Comparison of ENCODE assay signal across 9 cellular contexts in genomic region chr15:60573936-60574335, GRCh38.
A peak's percentile ranks its signal among the peaks of the same experiment; 100 is the strongest.
DNase-seq lines count a peak whose midpoint lies in the region; ATAC-seq and TF ChIP-seq lines count a peak whose summit lies in the region.
"Had no signal": no experiment of that assay in that cellular context is flagged by ENCODE, and none has a peak within 500 bp of the region (broad histone marks: within the 10 kb centered on the region; RNA-seq: fewer than 3 reads in every experiment).

No MANE protein-coding gene starts in this region.

- H3K27me3 ChIP-seq in effector memory CD4-positive, alpha-beta T cell (replicated peaks; ENCODE audit: control insufficient read depth, insufficient read depth, low read length, poor library complexity, severe bottlenecking): no peaks in the 10 kb centered on the region
- H3K27me3 ChIP-seq in MM.1S (replicated peaks; ENCODE audit: insufficient read depth, low read length): no peaks in the 10 kb centered on the region

- H3K27ac ChIP-seq in effector memory CD4-positive, alpha-beta T cell (ENCODE audit: insufficient read depth, low read length, poor library complexity, severe bottlenecking): peak overlapping the region; percentile 93
- H3K27ac ChIP-seq in MM.1S (ENCODE audit: low read length) (no peak overlapping the region), RWPE1 (no peak overlapping the region)

- H3K4me1 ChIP-seq in effector memory CD4-positive, alpha-beta T cell (ENCODE audit: control insufficient read depth, insufficient read depth, low read length, poor library complexity, severe bottlenecking): peaks cover 72% of the 10 kb centered on the region
- H3K4me1 ChIP-seq in MM.1S (ENCODE audit: low read length): peaks cover 9% of the 10 kb centered on the region

- H3K4me3 ChIP-seq in effector memory CD4-positive, alpha-beta T cell (ENCODE audit: insufficient read depth, low read depth, low read length, poor library complexity, severe bottlenecking): peak overlapping the region; percentile 6
- no peak overlapping the region for H3K4me3 ChIP-seq in MM.1S (ENCODE audit: low read length)

- no peaks in the 10 kb centered on the region for H3K9me3 ChIP-seq in effector memory CD4-positive, alpha-beta T cell (ENCODE audit: control insufficient read depth, low read length)
- H3K9me3 ChIP-seq in MM.1S (replicated peaks; ENCODE audit: insufficient read depth, low read length): no peaks in the 10 kb centered on the region

- H2AFZ ChIP-seq in MM.1S (ENCODE audit: low read length): no peak overlapping the region

- H3K36me3 ChIP-seq in effector memory CD4-positive, alpha-beta T cell (ENCODE audit: control insufficient read depth, insufficient read depth, low read length): peaks cover 5% of the 10 kb centered on the region
- H3K36me3 ChIP-seq in MM.1S (replicated peaks; ENCODE audit: insufficient read depth, low read length): no peaks in the 10 kb centered on the region

- no peaks in the 10 kb centered on the region for H4K20me1 ChIP-seq in MM.1S (ENCODE audit: insufficient read depth, low read length)

- TF ChIP-seq CTCF in MM.1S (IDR thresholded peaks at IDR 0.05; ENCODE audit: low read length) (no peak), RWPE1 (conservative IDR thresholded peaks at IDR 0.05; ENCODE audit: low read depth) (no peak)

- H3F3A ChIP-seq in MM.1S (ENCODE audit: insufficient read depth, low read length): 0 out of 2 replicates have a peak, but pooled peaks cover under 1% of the 10 kb centered on the region

- no peaks in the 10 kb centered on the region for H3K9me2 ChIP-seq in MM.1S (replicated peaks; ENCODE audit: insufficient read depth, low read length)

- H3K79me2 ChIP-seq in MM.1S (ENCODE audit: low read length): peaks cover 18% of the 10 kb centered on the region

- no peak overlapping the region for H3K4me2 ChIP-seq in MM.1S (ENCODE audit: low read depth, low read length)

- CTCF ChIA-PET in RWPE1 (lab: Yijun Ruan, JAX): no interaction called here

- peak; percentile 83 for ATAC-seq in GM18511 (IDR thresholded peaks at IDR 0.05; ENCODE audit: unreplicated experiment)
- ATAC-seq in GM21717 (IDR thresholded peaks at IDR 0.05; ENCODE audit: unreplicated experiment): peak; percentile 70

- DNase-seq in T follicular helper cell (ENCODE audit: low read depth) (peak; percentile 31), GM19240 (ENCODE audit: insufficient read length, low spot score) (no peak), MM.1S (no peak), inferior parietal cortex (ENCODE audit: extremely low spot score) (no peak), RWPE1 (ENCODE audit: low spot score) (no peak)
- DNase-seq in effector memory CD4-positive, alpha-beta T cell: peak; percentile 62 to 74 (median 73)
- DNase-seq: DMS79 treated with DMSO at 0.1 percent for 48 hours had no signal

- POLR2A ChIA-PET in RWPE1 (lab: Yijun Ruan, JAX; ENCODE audit: low non-redundant PET): no interaction called here

- no peak overlapping the region for H3K9ac ChIP-seq in MM.1S (ENCODE audit: low read length)

Comparison
In these comparisons a context has a peak if more than half of its experiments do, and no peak if none do; other contexts are left out.
1. DNase-seq: peak in T follicular helper cell (single experiment) and effector memory CD4-positive, alpha-beta T cell (3 of 3); none in GM19240 (single experiment), MM.1S (single experiment), inferior parietal cortex (single experiment) and RWPE1 (single experiment).